ENCODE assay signal across 16 cellular contexts in the genomic region with DNA sequence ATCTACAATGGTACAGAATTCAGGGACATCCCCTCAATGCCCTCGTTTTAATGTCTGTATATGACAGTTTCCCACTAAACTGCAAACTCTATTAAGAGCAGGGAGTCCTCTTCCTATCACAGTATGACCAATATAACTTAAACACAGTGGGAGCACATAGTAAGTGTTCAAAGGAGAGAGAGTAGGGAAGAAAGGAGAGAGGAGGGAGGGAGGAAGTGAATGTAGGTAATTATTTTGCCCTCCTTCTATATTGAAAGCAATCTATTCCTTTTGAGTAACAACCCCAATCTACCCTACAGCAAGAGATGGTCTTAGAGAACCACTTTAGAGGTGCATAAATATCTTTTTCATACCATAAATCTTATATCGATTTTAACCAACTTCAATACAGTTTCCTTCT.
DNase-seq lines count a peak whose midpoint lies in the region; ATAC-seq and TF ChIP-seq lines count a peak whose summit lies in the region.
"Had no signal": no experiment of that assay in that cellular context is flagged by ENCODE, and none has a peak within 500 bp of the region (broad histone marks: within the 10 kb centered on the region; RNA-seq: fewer than 3 reads in every experiment).

No MANE protein-coding gene starts in this region.

- intact Hi-C loops in activated CD4-positive, alpha-beta T cell treated with anti-CD3 and anti-CD28 coated beads for 36 hours (cut with DNase I, micrococcal nuclease) = no loop called here

- H3K27me3 ChIP-seq in GM06990 (replicated peaks; ENCODE audit: control insufficient read depth, insufficient read depth, low read length) (no peaks in the 10 kb centered on the region), HUES48 (ENCODE audit: control insufficient read depth, insufficient read depth, low read length) (no peaks in the 10 kb centered on the region)
- H3K27me3 ChIP-seq: BLaER1 had no signal

- H3K9ac ChIP-seq in HUES48 (ENCODE audit: low read depth, low read length) = 0 out of 2 replicates have a peak overlapping the region, but pooled peaks have one; percentile 1
- H3K9ac ChIP-seq: BLaER1 had no signal

- CTCF ChIA-PET in activated CD4-positive, alpha-beta T cell treated with anti-CD3 and anti-CD28 coated beads for 36 hours (lab: Charles Lee) = interaction anchor here (1.0 to 1.4 kb wide), 2 partner anchors 62 to 64 kb away, joined by 3 read pairs; no protein-coding TSS in a partner anchor

- DNase-seq in activated CD4-positive, alpha-beta T cell treated with anti-CD3 and anti-CD28 coated beads for 36 hours = no peak
- no peak for DNase-seq in activated CD4-positive, alpha-beta T cell treated with anti-CD3 and anti-CD28 coated beads, Interleukin-2, amount 50 U/mL, for 48 hours
- DNase-seq in GM06990 (ENCODE audit: extremely low read depth, insufficient read length) (no peak), left lobe of liver (ENCODE audit: low spot score) (no peak)
- DNase-seq: 8988T, GOT3, HFFc6, KG1, NCI-H1105 treated with DMSO at 0.1 percent for 48 hours, NCI-H187, NCI-H69 had no signal

- TF ChIP-seq CTCF in GM06990 (IDR thresholded peaks at IDR 0.05; ENCODE audit: insufficient read depth, low read length, poor library complexity, severe bottlenecking) = no peak

- H3K9me3 Mint-ChIP-seq in activated CD4-positive, alpha-beta T cell treated with anti-CD3 and anti-CD28 coated beads for 36 hours (ENCODE audit: low read depth) = peaks cover 38% of the 10 kb centered on the region
- H3K9me3 Mint-ChIP-seq in activated T-helper 17 cell treated with anti-CD3 and anti-CD28 coated beads, Interleukin-2, amount 50 U/mL, for 72 hours = peaks cover 18% of the 10 kb centered on the region

- H3K4me1 Mint-ChIP-seq in activated CD4-positive, alpha-beta T cell treated with anti-CD3 and anti-CD28 coated beads for 36 hours = peaks cover 69% of the 10 kb centered on the region
- H3K4me1 Mint-ChIP-seq in activated T-helper 17 cell treated with anti-CD3 and anti-CD28 coated beads, Interleukin-2, amount 50 U/mL, for 72 hours = peaks cover 31% of the 10 kb centered on the region

- H3K27ac ChIP-seq in HUES48 (ENCODE audit: low read depth, low read length) = no peak overlapping the region
- H3K27ac ChIP-seq: BLaER1 had no signal

- no peaks in the 10 kb centered on the region; the same call in 1 of the 2 replicates for H3K4me1 ChIP-seq in HUES48 (ENCODE audit: control insufficient read depth, insufficient read depth, low read length)

- POLR2A ChIA-PET in activated CD4-positive, alpha-beta T cell treated with anti-CD3 and anti-CD28 coated beads for 36 hours (lab: Charles Lee) = no interaction called here

- peak overlapping the region; percentile 56 for H3K27ac Mint-ChIP-seq in activated CD4-positive, alpha-beta T cell treated with anti-CD3 and anti-CD28 coated beads for 36 hours
- peak overlapping the region; percentile 96 for H3K27ac Mint-ChIP-seq in activated T-helper 17 cell treated with anti-CD3 and anti-CD28 coated beads, Interleukin-2, amount 50 U/mL, for 72 hours
- H3K27ac Mint-ChIP-seq: HFFc6 had no signal

- peaks cover 59% of the 10 kb centered on the region for H3K36me3 Mint-ChIP-seq in activated CD4-positive, alpha-beta T cell treated with anti-CD3 and anti-CD28 coated beads for 36 hours (ENCODE audit: low read depth)
- peaks cover 41% of the 10 kb centered on the region for H3K36me3 Mint-ChIP-seq in activated T-helper 17 cell treated with anti-CD3 and anti-CD28 coated beads, Interleukin-2, amount 50 U/mL, for 72 hours (ENCODE audit: low read depth)

- H3K4me3 ChIP-seq in GM06990 (replicated peaks; ENCODE audit: low read depth, low read length) (peak overlapping the region; percentile 35), HUES48 (ENCODE audit: low read depth, low read length) (no peak overlapping the region)
- H3K4me3 ChIP-seq: BLaER1 had no signal

- H3K9me3 ChIP-seq in HUES48 (ENCODE audit: control insufficient read depth, insufficient read depth, low read length) = peaks cover 7% of the 10 kb centered on the region; the same call in 1 of the 2 replicates

- H3K4me3 Mint-ChIP-seq in activated CD4-positive, alpha-beta T cell treated with anti-CD3 and anti-CD28 coated beads for 36 hours = peak overlapping the region; percentile 57
- H3K4me3 Mint-ChIP-seq in activated T-helper 17 cell treated with anti-CD3 and anti-CD28 coated beads, Interleukin-2, amount 50 U/mL, for 72 hours = peak overlapping the region; percentile 81
- H3K4me3 Mint-ChIP-seq: HFFc6 had no signal

- H3K27me3 Mint-ChIP-seq in activated CD4-positive, alpha-beta T cell treated with anti-CD3 and anti-CD28 coated beads for 36 hours = no peaks in the 10 kb centered on the region
- no peaks in the 10 kb centered on the region for H3K27me3 Mint-ChIP-seq in activated T-helper 17 cell treated with anti-CD3 and anti-CD28 coated beads, Interleukin-2, amount 50 U/mL, for 72 hours

- H3K36me3 ChIP-seq in GM06990 (ENCODE audit: control insufficient read depth, insufficient read depth, low read length) (no peaks in the 10 kb centered on the region), HUES48 (ENCODE audit: control insufficient read depth, insufficient read depth, low read length) (no peaks in the 10 kb centered on the region)
- H3K36me3 ChIP-seq: BLaER1 had no signal

- ATAC-seq in activated CD4-positive, alpha-beta T cell treated with anti-CD3 and anti-CD28 coated beads for 36 hours = no peak
- ATAC-seq in activated T-helper 17 cell treated with anti-CD3 and anti-CD28 coated beads, Interleukin-2, amount 50 U/mL, for 72 hours (replicated peaks) = no peak
- ATAC-seq in GM18511 (IDR thresholded peaks at IDR 0.05; ENCODE audit: unreplicated experiment) = no peak
- ATAC-seq in HG03442 (IDR thresholded peaks at IDR 0.05; ENCODE audit: unreplicated experiment) = no peak
- no peak for ATAC-seq in left lobe of liver
